Comparison of ENCODE assay signal across 7 cellular contexts in the genomic region with DNA sequence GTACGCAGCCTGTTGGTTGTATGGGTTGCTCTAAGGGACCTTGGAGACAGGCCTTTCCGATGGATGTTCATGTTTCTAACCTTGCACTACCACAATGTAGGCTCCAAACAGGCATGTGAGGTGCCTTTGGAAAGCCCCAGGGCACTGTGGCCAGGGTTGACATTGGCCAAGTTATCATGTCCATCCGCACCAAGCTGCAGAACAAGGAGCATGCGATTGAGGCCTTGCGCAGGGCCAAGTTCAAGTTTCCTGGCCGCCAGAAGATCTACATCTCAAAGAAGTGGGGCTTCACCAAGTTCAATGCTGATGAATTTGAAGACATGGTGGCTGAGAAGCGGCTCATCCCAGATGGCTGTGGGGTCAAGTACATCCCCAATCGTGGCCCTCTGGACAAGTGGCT. TPM values are rescaled to one million over a fixed set of nuclear protein-coding genes. Genes with fewer than 3 reads are reported as not detected.
DNase-seq lines count a peak whose midpoint lies in the region; ATAC-seq, FAIRE-seq and TF ChIP-seq lines count a peak whose summit lies in the region.
"Not testable (repeated sequence)": the region's sequence is repeated elsewhere in the genome, so short reads cannot be mapped to it uniquely, and the experiment has no call there.

No MANE protein-coding gene starts in this region.

- TF ChIP-seq RAD21 in HCT116 (IDR thresholded peaks at IDR 0.05; ENCODE audit: low read depth) = not testable (repeated sequence)

- H3K4me1 Mint-ChIP-seq in activated T-cell treated with anti-CD3 and anti-CD28 coated beads, Interleukin-2, amount 50 U/mL, for 72 hours (ENCODE audit: low read depth) = peaks cover 27% of the 10 kb centered on the region
- peaks cover 35% of the 10 kb centered on the region for H3K4me1 Mint-ChIP-seq in chondrocyte (ENCODE audit: low read depth)
- peaks cover 18 to 36% (median 30%) of the 10 kb centered on the region in 7 donors for H3K4me1 Mint-ChIP-seq in naive thymus-derived CD4-positive, alpha-beta T cell

- H3K4me3 ChIP-seq in HCT116 (replicated peaks in 1 of 2; ENCODE audit: low read depth in 1 of 2, low read length in 2 of 2) = peak overlapping the region in 1 of 2 experiments; percentile 29; a peak in 1 of 4 replicates
- peak overlapping the region in 2 of 4 donors; percentile 45 to 84 for H3K4me3 ChIP-seq in Peyer's patch
- H3K4me3 ChIP-seq in heart right ventricle = peak overlapping the region in 8 of 10 donors; percentile 76 to 100 (median 94)
- H3K4me3 ChIP-seq in naive thymus-derived CD4-positive, alpha-beta T cell (ENCODE audit: low read length); small intestine (ENCODE audit: low read depth in 1 of 2, low read length in 2 of 2): not testable (repeated sequence)

- not testable (repeated sequence) for H2AFZ ChIP-seq in HCT116 (ENCODE audit: low read depth, low read length, poor library complexity, severe bottlenecking)

- H3K36me3 Mint-ChIP-seq in activated T-cell treated with anti-CD3 and anti-CD28 coated beads, Interleukin-2, amount 50 U/mL, for 72 hours (ENCODE audit: insufficient read depth in 2 of 2); chondrocyte (ENCODE audit: low read depth): not testable (repeated sequence)
- H3K36me3 Mint-ChIP-seq in naive thymus-derived CD4-positive, alpha-beta T cell = peaks cover 9 to 21% (median 15%) of the 10 kb centered on the region in 5 donors

- not testable (repeated sequence) for H3K27ac Mint-ChIP-seq in activated T-cell treated with anti-CD3 and anti-CD28 coated beads, Interleukin-2, amount 50 U/mL, for 72 hours
- H3K27ac Mint-ChIP-seq in chondrocyte (ENCODE audit: unreplicated experiment) = peak overlapping the region; percentile 96
- peak overlapping the region in 7 of 9 donors; percentile 81 to 97 (median 92) for H3K27ac Mint-ChIP-seq in naive thymus-derived CD4-positive, alpha-beta T cell

- intact Hi-C loops in HCT116 (cut with micrococcal nuclease); heart right ventricle (cut with DNase I); naive thymus-derived CD4-positive, alpha-beta T cell (cut with micrococcal nuclease): not testable (repeated sequence)

- H3K27ac ChIP-seq in HCT116 (ENCODE audit: low read depth, low read length) = peak overlapping the region; percentile 64
- peak overlapping the region; percentile 87 to 99 (median 95) for H3K27ac ChIP-seq in Peyer's patch
- peak overlapping the region; percentile 46 to 99 (median 95) for H3K27ac ChIP-seq in heart right ventricle
- peak overlapping the region; percentile 77 for H3K27ac ChIP-seq in naive thymus-derived CD4-positive, alpha-beta T cell (ENCODE audit: low read depth, low read length)
- H3K27ac ChIP-seq in small intestine (ENCODE audit: low read depth in 1 of 2, low read length in 1 of 2) = peak overlapping the region; percentile 75 to 99

- not testable (repeated sequence) for H3K27me3 Mint-ChIP-seq in activated T-cell treated with anti-CD3 and anti-CD28 coated beads, Interleukin-2, amount 50 U/mL, for 72 hours (ENCODE audit: low read depth); chondrocyte (ENCODE audit: low read depth); naive thymus-derived CD4-positive, alpha-beta T cell

- not testable (repeated sequence) for H3K36me3 ChIP-seq in HCT116 (ENCODE audit: control insufficient read depth in 1 of 2, insufficient read depth in 2 of 2, low read length in 2 of 2); Peyer's patch; small intestine (ENCODE audit: control insufficient read depth in 2 of 2, insufficient read depth in 2 of 2, low read length in 2 of 2)
- H3K36me3 ChIP-seq in heart right ventricle = peaks cover 0 to 10% (median 0%) of the 10 kb centered on the region in 9 donors
- H3K36me3 ChIP-seq in naive thymus-derived CD4-positive, alpha-beta T cell (ENCODE audit: control insufficient read depth in 2 of 3, insufficient read depth in 3 of 3, low read length in 3 of 3) = peaks cover 0 to 12% (median 0%) of the 10 kb centered on the region in 3 experiments

- H3K9ac ChIP-seq in HCT116 (ENCODE audit: low read length) = peak overlapping the region; percentile 5; the same call in 1 of the 2 replicates

- H3K79me2 ChIP-seq in HCT116 (ENCODE audit: insufficient read depth, low read length) = peaks cover 32% of the 10 kb centered on the region

- not testable (repeated sequence) for H4K20me1 ChIP-seq in HCT116 (ENCODE audit: insufficient read depth)

- not testable (repeated sequence) for H3K9me3 Mint-ChIP-seq in activated T-cell treated with anti-CD3 and anti-CD28 coated beads, Interleukin-2, amount 50 U/mL, for 72 hours; chondrocyte (ENCODE audit: low read depth)
- H3K9me3 Mint-ChIP-seq in naive thymus-derived CD4-positive, alpha-beta T cell = peaks cover 0 to 11% (median 1%) of the 10 kb centered on the region in 11 donors

- RAD21 ChIA-PET in HCT116 (lab: Charles Lee; ENCODE audit: low non-redundant PET in 1 of 2, low total read pairs in 2 of 2, uncharacterized antibody in 2 of 2, unreplicated experiment in 2 of 2) = not testable (repeated sequence)

- not testable (repeated sequence) for TF ChIP-seq POLR2A in HCT116 (IDR thresholded peaks at IDR 0.05; ENCODE audit: borderline replicate concordance, extremely low read depth, insufficient read depth, insufficient read length); Peyer's patch (IDR thresholded peaks at IDR 0.05)

- not testable (repeated sequence) for DNase-seq in HCT116 (ENCODE audit: low read depth, low spot score); Peyer's patch; activated T-cell treated with anti-CD3 and anti-CD28 coated beads, Interleukin-2, amount 50 U/mL, for 72 hours; chondrocyte (ENCODE audit: low spot score); heart right ventricle; naive thymus-derived CD4-positive, alpha-beta T cell; small intestine

- BruUV-seq in HCT116 (replicated peaks; lab: Mats Ljungman, UMichigan) = not testable (repeated sequence)

- H3K4me1 ChIP-seq in HCT116 (ENCODE audit: control insufficient read depth in 1 of 2, insufficient read depth in 2 of 2, low read length in 2 of 2) = peaks cover 13 to 14% of the 10 kb centered on the region in 2 experiments; a peak in 3 of 4 replicates
- peaks cover 0 to 22% (median 13%) of the 10 kb centered on the region in 4 donors for H3K4me1 ChIP-seq in Peyer's patch
- H3K4me1 ChIP-seq in heart right ventricle = peaks cover 3 to 27% (median 22%) of the 10 kb centered on the region in 9 donors
- H3K4me1 ChIP-seq in naive thymus-derived CD4-positive, alpha-beta T cell (ENCODE audit: control insufficient read depth in 2 of 2, insufficient read depth in 2 of 2, low read length in 2 of 2) = peaks cover 9 to 14% of the 10 kb centered on the region in 2 donors
- H3K4me1 ChIP-seq in small intestine (ENCODE audit: control insufficient read depth in 2 of 2, insufficient read depth in 1 of 2, low read depth in 1 of 2, low read length in 1 of 2) = not testable (repeated sequence)

- not testable (repeated sequence) for FAIRE-seq in small intestine (lab: Jason Lieb, UNC)

- POLR2A ChIA-PET in HCT116 (lab: Charles Lee); naive thymus-derived CD4-positive, alpha-beta T cell (lab: Charles Lee): not testable (repeated sequence)

- not testable (repeated sequence) for H3K27me3 ChIP-seq in HCT116 (ENCODE audit: insufficient read depth, low read length); Peyer's patch; heart right ventricle; naive thymus-derived CD4-positive, alpha-beta T cell (ENCODE audit: control insufficient read depth in 2 of 2, insufficient read depth in 2 of 2, low read length in 2 of 2); small intestine (ENCODE audit: control insufficient read depth in 2 of 2, insufficient read depth in 2 of 2, low read length in 2 of 2)

- 95 to 96% methylated on average over 8 of the region's 8 CpGs for WGBS in heart right ventricle, 2 donors
- 91 to 99% (median 93%) methylated on average over 6 to 8 of the region's 8 CpGs for WGBS in small intestine, 3 donors

- H3K9me3 ChIP-seq in HCT116 (ENCODE audit: control insufficient read depth in 1 of 2, insufficient read depth in 1 of 2, low read depth in 1 of 2, low read length in 2 of 2); Peyer's patch; heart right ventricle; naive thymus-derived CD4-positive, alpha-beta T cell (ENCODE audit: control insufficient read depth in 2 of 3, low read length in 3 of 3); small intestine (ENCODE audit: control insufficient read depth, low read depth): not testable (repeated sequence)

- H3K4me3 Mint-ChIP-seq in activated T-cell treated with anti-CD3 and anti-CD28 coated beads, Interleukin-2, amount 50 U/mL, for 72 hours = peak overlapping the region; percentile 91 to 93
- H3K4me3 Mint-ChIP-seq in chondrocyte (ENCODE audit: unreplicated experiment) = peak overlapping the region; percentile 89
- peak overlapping the region in 9 of 10 donors; percentile 81 to 96 (median 90) for H3K4me3 Mint-ChIP-seq in naive thymus-derived CD4-positive, alpha-beta T cell

- TF ChIP-seq CTCF in HCT116 (IDR thresholded peaks at IDR 0.05 in 2 of 3, conservative IDR thresholded peaks at IDR 0.05 in 1 of 3; ENCODE audit: borderline replicate concordance in 1 of 3, insufficient read depth in 1 of 3, low read depth in 2 of 3, low read length in 2 of 3); Peyer's patch (IDR thresholded peaks at IDR 0.05); chondrocyte (IDR thresholded peaks at IDR 0.05); heart right ventricle (IDR thresholded peaks at IDR 0.05): not testable (repeated sequence)

- CTCF ChIA-PET in HCT116 (lab: Charles Lee); naive thymus-derived CD4-positive, alpha-beta T cell (lab: Charles Lee): not testable (repeated sequence)

- ATAC-seq in HCT116; activated T-cell treated with anti-CD3 and anti-CD28 coated beads, Interleukin-2, amount 50 U/mL, for 72 hours (replicated peaks in 1 of 2); heart right ventricle; naive thymus-derived CD4-positive, alpha-beta T cell: not testable (repeated sequence)

- H3K9me2 ChIP-seq in HCT116 (ENCODE audit: insufficient read depth) = not testable (repeated sequence)

- peak overlapping the region; percentile 72 for H3K4me2 ChIP-seq in HCT116 (ENCODE audit: low read length)

RNA-seq across cellular contexts. Expression of gene FBXL12, which starts 1.2 kb away (rescaled TPM):
- total RNA-seq in HCT116 (2021; ENCODE audit: unreplicated experiment) (21.9 TPM), Peyer's patch (10 to 100 TPM; 39.8 to 87.9 (median 70.8) TPM), chondrocyte (24.2 to 27.8 TPM (median 26.7 TPM) in 3 replicates), heart right ventricle (10 to 100 TPM; 10.5 to 13.8 (median 11.5) TPM)
- polyA plus RNA-seq in HCT116 (2012) = 19.6 and 23.4 TPM in 2 replicates
- 10 to 100 TPM; 34.1 to 36.9 TPM for total RNA-seq in activated T-cell treated with anti-CD3 and anti-CD28 coated beads, Interleukin-2, amount 50 U/mL, for 72 hours
- polyA plus RNA-seq in heart right ventricle (10 to 100 TPM; 13.5 to 19.5 TPM), small intestine (10 to 100 TPM; 17.1 to 36.5 (median 27.0) TPM)
- total RNA-seq in naive thymus-derived CD4-positive, alpha-beta T cell = 10 to 100 TPM; 16.8 to 36.2 (median 34.0) TPM
- polyA plus RNA-seq in naive thymus-derived CD4-positive, alpha-beta T cell = 10 to 100 TPM in 1 of 2 donors, 1 to 10 TPM in 1; 8.5 to 16.1 TPM

RNA-seq across cellular contexts. Expression of gene UBL5, which starts 7.7 kb away (rescaled TPM):
- total RNA-seq in HCT116 (2021; ENCODE audit: unreplicated experiment) = 335 TPM
- polyA plus RNA-seq in HCT116 (2012) = 350 and 490 TPM in 2 replicates
- 100 to 1,000 TPM; 177 to 258 (median 207) TPM for total RNA-seq in Peyer's patch
- 100 to 1,000 TPM; 167 to 171 TPM for total RNA-seq in activated T-cell treated with anti-CD3 and anti-CD28 coated beads, Interleukin-2, amount 50 U/mL, for 72 hours
- 265 to 294 TPM (median 265 TPM) in 3 replicates for total RNA-seq in chondrocyte
- 100 to 1,000 TPM; 483 to 573 (median 516) TPM for total RNA-seq in heart right ventricle
- polyA plus RNA-seq in heart right ventricle = 1,000 to 10,000 TPM in 1 of 2 donors, 100 to 1,000 TPM in 1; 914 to 1,564 TPM
- total RNA-seq in naive thymus-derived CD4-positive, alpha-beta T cell = 100 to 1,000 TPM; 182 to 375 (median 198) TPM
- 100 to 1,000 TPM; 613 to 717 TPM for polyA plus RNA-seq in naive thymus-derived CD4-positive, alpha-beta T cell
- 1,000 to 10,000 TPM in 1 of 3 donors, 100 to 1,000 TPM in 2; 606 to 1,357 (median 909) TPM for polyA plus RNA-seq in small intestine

RNA-seq across cellular contexts. Expression of gene PIN1, which starts 15.1 kb away (rescaled TPM):
- total RNA-seq in HCT116 (2021; ENCODE audit: unreplicated experiment) = 78.9 TPM
- 64.8 and 83.1 TPM in 2 replicates for polyA plus RNA-seq in HCT116 (2012)
- total RNA-seq in Peyer's patch = 10 to 100 TPM; 35.7 to 89.1 (median 61.1) TPM
- 10 to 100 TPM; 71.4 to 78.0 TPM for total RNA-seq in activated T-cell treated with anti-CD3 and anti-CD28 coated beads, Interleukin-2, amount 50 U/mL, for 72 hours
- total RNA-seq in chondrocyte = 64.5 to 78.4 TPM (median 65.5 TPM) in 3 replicates
- total RNA-seq in heart right ventricle = 100 to 1,000 TPM in 2 of 10 donors, 10 to 100 TPM in 8; 81.1 to 109 (median 90.8) TPM
- 100 to 1,000 TPM in 1 of 2 donors, 10 to 100 TPM in 1; 74.6 to 152 TPM for polyA plus RNA-seq in heart right ventricle
- 10 to 100 TPM; 41.4 to 93.2 (median 61.1) TPM for total RNA-seq in naive thymus-derived CD4-positive, alpha-beta T cell
- polyA plus RNA-seq in naive thymus-derived CD4-positive, alpha-beta T cell = 10 to 100 TPM; 88.9 to 94.7 TPM
- polyA plus RNA-seq in small intestine = 100 to 1,000 TPM in 1 of 3 donors, 10 to 100 TPM in 2; 74.7 to 109 (median 90.2) TPM

RNA-seq across cellular contexts. Expression of gene ZNF846, which starts 51.5 kb away (rescaled TPM):
- total RNA-seq in HCT116 (2021; ENCODE audit: unreplicated experiment) (1.2 TPM), Peyer's patch (10 to 100 TPM in 3 of 4 donors, 1 to 10 TPM in 1; 6.8 to 20.6 (median 14.8) TPM), chondrocyte (18.8 to 20.3 TPM (median 19.4 TPM) in 3 replicates), heart right ventricle (10 to 100 TPM in 5 of 10 donors, 1 to 10 TPM in 5; 6.2 to 16.2 (median 10.1) TPM)
- polyA plus RNA-seq in HCT116 (2012) = 0.60 and 0.74 TPM in 2 replicates
- total RNA-seq in activated T-cell treated with anti-CD3 and anti-CD28 coated beads, Interleukin-2, amount 50 U/mL, for 72 hours = 10 to 100 TPM in 1 of 2 donors, 1 to 10 TPM in 1; 7.7 to 10.5 TPM
- polyA plus RNA-seq in heart right ventricle (10 to 100 TPM in 1 of 2 donors, 1 to 10 TPM in 1; 3.9 to 21.4 TPM), small intestine (1 to 10 TPM; 2.2 to 3.1 (median 2.5) TPM)
- 10 to 100 TPM in 3 of 5 experiments, 1 to 10 TPM in 2; 5.1 to 24.8 (median 13.0) TPM for total RNA-seq in naive thymus-derived CD4-positive, alpha-beta T cell
- 10 to 100 TPM in 1 of 2 donors, 1 to 10 TPM in 1; 6.2 to 10.0 TPM for polyA plus RNA-seq in naive thymus-derived CD4-positive, alpha-beta T cell
